1 cellular context compared by ENCODE assay signal in genomic region chr2:218216674-218217365, GRCh38.
TF ChIP-seq lines count a peak whose summit lies in the region.

TSS of gene ARPC2 (plus strand) at chr2:218217189. CDS start at chr2:218217471, 282 bp downstream.

TF ChIP-seq in GM23338, 12 proteins besides CTCF, POLR2A, EP300 and RAD21 (continued from another document):
- TF ChIP-seq CREB1 (CRISPR knock-in tag; IDR thresholded peaks at IDR 0.05; ENCODE audit: low read depth) (0 out of 2 replicates have a peak, but pooled peaks have one; percentile 36), POLR2AphosphoS5 (IDR thresholded peaks at IDR 0.05; ENCODE audit: low read depth) (peak; percentile 84), JUNB (IDR thresholded peaks at IDR 0.05; ENCODE audit: unreplicated experiment) (no peak)
